8 cellular contexts compared by ENCODE assay signal in genomic region chr9:127955294-127956015, GRCh38. TPM values are rescaled to one million over a fixed set of nuclear protein-coding genes. Genes with fewer than 3 reads are reported as not detected.
DNase-seq lines count a peak whose midpoint lies in the region; ATAC-seq and FAIRE-seq lines count a peak whose summit lies in the region.

No MANE protein-coding gene starts in this region.

- H3K9me3 Mint-ChIP-seq in activated naive CD8-positive, alpha-beta T cell treated with anti-CD3 and anti-CD28 coated beads, Interleukin-2, amount 10 ng/mL, durations not matched to agents 7 days and 5 days, result no peaks in the 10 kb centered on the region

- no peaks in the 10 kb centered on the region for H3K9me3 ChIP-seq in MG63

- POLR2A ChIA-PET in activated naive CD8-positive, alpha-beta T cell treated with anti-CD3 and anti-CD28 coated beads, Interleukin-2, amount 10 ng/mL, durations not matched to agents 7 days and 5 days (lab: Charles Lee), result interaction anchor here (0.6 to 2.6 kb wide), 14 partner anchors 9 to 79 kb away, joined by 3 to 14 read pairs (median 4); partner anchors contain the start of genes DPM2 and EEIG1

- H3K27me3 ChIP-seq in MG63, result no peaks in the 10 kb centered on the region

- DNase-seq in NK-92 treated with Interleukin-12 subunit alpha and Interleukin-12 subunit beta, amount 100 ng/mL, for 24 hours (lab: John Stamatoyannopoulos, UW), result peak; percentile 52
- DNase-seq in NK-92 (lab: John Stamatoyannopoulos, UW; ENCODE audit: unreplicated experiment) (no peak), MG63 (peak; percentile 46), SK-N-DZ (ENCODE audit: low spot score) (peak; percentile 58)
- no peak for DNase-seq in activated naive CD8-positive, alpha-beta T cell treated with anti-CD3 and anti-CD28 coated beads, Interleukin-2, amount 10 ng/mL, durations not matched to agents 7 days and 5 days
- peak; percentile 64 to 79 for DNase-seq in stimulated activated CD4-positive, alpha-beta T cell treated with anti-CD3 and anti-CD28 coated beads, Interleukin-1b, Interleukin-23, amount 100 ng/mL, for 4 hours (ENCODE audit: low read depth in 2 of 2)

- peak; percentile 64 for FAIRE-seq in islet of Langerhans (lab: Jason Lieb, UNC)

- H3K4me1 Mint-ChIP-seq in activated naive CD8-positive, alpha-beta T cell treated with anti-CD3 and anti-CD28 coated beads, Interleukin-2, amount 10 ng/mL, durations not matched to agents 7 days and 5 days, result peaks cover 67% of the 10 kb centered on the region

- peak overlapping the region; percentile 74 for H3K4me3 Mint-ChIP-seq in activated naive CD8-positive, alpha-beta T cell treated with anti-CD3 and anti-CD28 coated beads, Interleukin-2, amount 10 ng/mL, durations not matched to agents 7 days and 5 days

- H3K27ac Mint-ChIP-seq in activated naive CD8-positive, alpha-beta T cell treated with anti-CD3 and anti-CD28 coated beads, Interleukin-2, amount 10 ng/mL, durations not matched to agents 7 days and 5 days, result peak overlapping the region; percentile 69

- H3K36me3 Mint-ChIP-seq in activated naive CD8-positive, alpha-beta T cell treated with anti-CD3 and anti-CD28 coated beads, Interleukin-2, amount 10 ng/mL, durations not matched to agents 7 days and 5 days, result peaks cover 33% of the 10 kb centered on the region

- ATAC-seq in activated naive CD8-positive, alpha-beta T cell treated with anti-CD3 and anti-CD28 coated beads, Interleukin-2, amount 10 ng/mL, durations not matched to agents 7 days and 5 days (ENCODE audit: low read depth), result peak; percentile 89
- ATAC-seq in HG03139 (IDR thresholded peaks at IDR 0.05; ENCODE audit: unreplicated experiment), result no peak

- H3K27me3 Mint-ChIP-seq in activated naive CD8-positive, alpha-beta T cell treated with anti-CD3 and anti-CD28 coated beads, Interleukin-2, amount 10 ng/mL, durations not matched to agents 7 days and 5 days, result no peaks in the 10 kb centered on the region

- no peak overlapping the region for H3K4me3 ChIP-seq in MG63

- peaks cover 6% of the 10 kb centered on the region; the same call in 1 of the 2 replicates for H3K36me3 ChIP-seq in MG63

RNA-seq across cellular contexts. Expression of gene DPM2, which starts 17.8 kb away (rescaled TPM):
- 23.3 and 38.9 TPM in 2 replicates for total RNA-seq in MG63 (2014; rRNA removed; shearing (Covaris generic); ENCODE audit: low replicate concordance)
- 52.5 and 55.6 TPM in 2 replicates for polyA plus RNA-seq in SK-N-DZ (2014; cell fraction: cytosol; rRNA removed)
- polyA plus RNA-seq in SK-N-DZ (2014; cell fraction: nucleus; rRNA removed), result 46.6 and 51.6 TPM in 2 replicates
- 10 to 100 TPM; 49.2 to 54.2 TPM for total RNA-seq in activated naive CD8-positive, alpha-beta T cell treated with anti-CD3 and anti-CD28 coated beads, Interleukin-2, amount 10 ng/mL, durations not matched to agents 7 days and 5 days

RNA-seq across cellular contexts. Expression of gene PIP5KL1, which starts 24.9 kb away (rescaled TPM):
- 0.13 TPM in 1 of 2 replicates, not detected in the other for total RNA-seq in MG63 (2014; rRNA removed; shearing (Covaris generic); ENCODE audit: low replicate concordance)
- 2.1 and 3.6 TPM in 2 replicates for polyA plus RNA-seq in SK-N-DZ (2014; cell fraction: cytosol; rRNA removed)
- 18.2 and 18.8 TPM in 2 replicates for polyA plus RNA-seq in SK-N-DZ (2014; cell fraction: nucleus; rRNA removed)
- total RNA-seq in activated naive CD8-positive, alpha-beta T cell treated with anti-CD3 and anti-CD28 coated beads, Interleukin-2, amount 10 ng/mL, durations not matched to agents 7 days and 5 days, result 1 to 10 TPM; 1.5 to 1.9 TPM

RNA-seq across cellular contexts. Expression of gene EEIG1, which starts 25.3 kb away (rescaled TPM):
- 10.3 and 11.8 TPM in 2 replicates for total RNA-seq in MG63 (2014; rRNA removed; shearing (Covaris generic); ENCODE audit: low replicate concordance)
- polyA plus RNA-seq in SK-N-DZ (2014; cell fraction: cytosol; rRNA removed), result 2.7 and 3.0 TPM in 2 replicates
- polyA plus RNA-seq in SK-N-DZ (2014; cell fraction: nucleus; rRNA removed), result 6.9 and 11.3 TPM in 2 replicates
- 100 to 1,000 TPM; 329 to 366 TPM for total RNA-seq in activated naive CD8-positive, alpha-beta T cell treated with anti-CD3 and anti-CD28 coated beads, Interleukin-2, amount 10 ng/mL, durations not matched to agents 7 days and 5 days

RNA-seq across cellular contexts. Expression of gene ST6GALNAC4, which starts 38.6 kb away (rescaled TPM):
- 4.7 and 26.9 TPM in 2 replicates for total RNA-seq in MG63 (2014; rRNA removed; shearing (Covaris generic); ENCODE audit: low replicate concordance)
- polyA plus RNA-seq in SK-N-DZ (2014; cell fraction: cytosol; rRNA removed), result 28.1 and 28.4 TPM in 2 replicates
- polyA plus RNA-seq in SK-N-DZ (2014; cell fraction: nucleus; rRNA removed), result 18.1 and 19.8 TPM in 2 replicates
- total RNA-seq in activated naive CD8-positive, alpha-beta T cell treated with anti-CD3 and anti-CD28 coated beads, Interleukin-2, amount 10 ng/mL, durations not matched to agents 7 days and 5 days, result 10 to 100 TPM; 51.1 to 59.5 TPM

RNA-seq across cellular contexts. Expression of gene ST6GALNAC6, which starts 56.1 kb away (rescaled TPM):
- total RNA-seq in MG63 (2014; rRNA removed; shearing (Covaris generic); ENCODE audit: low replicate concordance), result 40.5 and 47.3 TPM in 2 replicates
- polyA plus RNA-seq in SK-N-DZ (2014; cell fraction: cytosol; rRNA removed), result 28.5 and 39.2 TPM in 2 replicates
- 30.8 and 39.5 TPM in 2 replicates for polyA plus RNA-seq in SK-N-DZ (2014; cell fraction: nucleus; rRNA removed)
- 100 to 1,000 TPM; 105 to 112 TPM for total RNA-seq in activated naive CD8-positive, alpha-beta T cell treated with anti-CD3 and anti-CD28 coated beads, Interleukin-2, amount 10 ng/mL, durations not matched to agents 7 days and 5 days

Comparison
In these comparisons a context has a peak if more than half of its experiments do, and no peak if none do; other contexts are left out.
1. DNase-seq: peak in NK-92 treated with Interleukin-12 subunit alpha and Interleukin-12 subunit beta, amount 100 ng/mL, for 24 hours (single experiment), MG63 (single experiment), SK-N-DZ (single experiment) and stimulated activated CD4-positive, alpha-beta T cell treated with anti-CD3 and anti-CD28 coated beads, Interleukin-1b, Interleukin-23, amount 100 ng/mL, for 4 hours (2 of 2); none in NK-92 (single experiment) and activated naive CD8-positive, alpha-beta T cell treated with anti-CD3 and anti-CD28 coated beads, Interleukin-2, amount 10 ng/mL, durations not matched to agents 7 days and 5 days (single experiment).
2. RNA of gene EEIG1, which starts 25.3 kb away (total RNA-seq): 329 to 366 TPM in activated naive CD8-positive, alpha-beta T cell treated with anti-CD3 and anti-CD28 coated beads, Interleukin-2, amount 10 ng/mL, durations not matched to agents 7 days and 5 days; 10.3 to 11.8 TPM in MG63; every median in the first group is over 10 times any median in the second.